In genomic region chr7:134648456-134648855, GRCh38 we compare ENCODE assay signal across 17 cellular contexts. TPM values are rescaled to one million over a fixed set of nuclear protein-coding genes. Genes with fewer than 3 reads are reported as not detected.
A peak's percentile ranks its signal among the peaks of the same experiment; 100 is the strongest.
DNase-seq lines count a peak whose midpoint lies in the region; ATAC-seq and TF ChIP-seq lines count a peak whose summit lies in the region.
"Had no signal": no experiment of that assay in that cellular context is flagged by ENCODE, and none has a peak within 500 bp of the region (broad histone marks: within the 10 kb centered on the region; RNA-seq: fewer than 3 reads in every experiment).

No MANE protein-coding gene starts in this region.

- peaks cover 64% of the 10 kb centered on the region for H3K79me2 ChIP-seq in ACC112 (ENCODE audit: control insufficient read depth, insufficient read depth, low read length, unreplicated experiment)
- peaks cover 51% of the 10 kb centered on the region; the same call in 1 of the 2 replicates for H3K79me2 ChIP-seq in OCI-LY7 (ENCODE audit: insufficient read depth, low read depth, low read length)
- H3K79me2 ChIP-seq in hepatocyte, result peaks cover 53% of the 10 kb centered on the region

- POLR2A ChIA-PET in OCI-LY7 (lab: Charles Lee), result interaction anchor here (0.6 to 6.9 kb wide), 13 partner anchors 9 to 521 kb away, joined by 3 to 81 read pairs (median 5); partner anchors contain the start of gene AGBL3
- POLR2A ChIA-PET in CD4-positive, alpha-beta memory T cell (lab: Charles Lee; ENCODE audit: partially characterized antibody), result interaction anchor here (1.2 to 8.0 kb wide), 4 partner anchors 21 to 63 kb away, joined by 4 to 119 read pairs (median 4); no protein-coding TSS in a partner anchor

- H3K27ac ChIP-seq in ACC112 (ENCODE audit: low read depth, low read length), result no peak overlapping the region
- H3K27ac ChIP-seq in CD4-positive, CD25-positive, alpha-beta regulatory T cell (ENCODE audit: insufficient read depth, low read length, poor library complexity, severe bottlenecking), result no peak overlapping the region
- H3K27ac ChIP-seq in OCI-LY7 (ENCODE audit: low read depth, low read length, poor library complexity, severe bottlenecking), result peak overlapping the region; percentile 76
- H3K27ac ChIP-seq in hepatocyte, result no peak overlapping the region
- H3K27ac ChIP-seq in CD4-positive, alpha-beta memory T cell (ENCODE audit: low read depth, low read length), result no peak overlapping the region
- H3K27ac ChIP-seq: left lung, neutrophil, testis had no signal

- intact Hi-C loops in OCI-LY7 (cut with micrococcal nuclease; ENCODE audit: unreplicated experiment), result loop anchor here (5.0 to 10.0 kb wide), 4 partner anchors 119 to 1706 kb away; partner anchors contain the start of genes AKR1B1 and NUP205
- intact Hi-C loops in CD4-positive, alpha-beta memory T cell (cut with micrococcal nuclease), result loop anchor here (5.0 to 10.0 kb wide), 5 partner anchors 104 to 1329 kb away; partner anchors contain the start of genes MTPN, SLC35B4 and TMEM140

- peak overlapping the region in 1 of 4 donors; percentile 90 for H3K4me3 Mint-ChIP-seq in CD4-positive, CD25-positive, alpha-beta regulatory T cell
- H3K4me3 Mint-ChIP-seq in CD4-positive, alpha-beta memory T cell, result peak overlapping the region in 1 of 8 donors; percentile 77

- CTCF ChIA-PET in OCI-LY7 (lab: Charles Lee; ENCODE audit: unreplicated experiment), result interaction anchor here (1.1 to 1.5 kb wide), 2 partner anchors 10 to 29 kb away, joined by 4 to 7 read pairs; no protein-coding TSS in a partner anchor
- CTCF ChIA-PET in CD4-positive, alpha-beta memory T cell (lab: Charles Lee; ENCODE audit: partially characterized antibody), result interaction anchor here (1.0 to 5.7 kb wide), 10 partner anchors 10 to 216 kb away, joined by 3 to 51 read pairs (median 4); no protein-coding TSS in a partner anchor

- H3K4me3 ChIP-seq in ACC112 (ENCODE audit: low read depth, low read length), result peak overlapping the region; percentile 36
- H3K4me3 ChIP-seq in CD4-positive, CD25-positive, alpha-beta regulatory T cell (ENCODE audit: low read depth, low read length), result no peak overlapping the region
- peak overlapping the region; percentile 90 for H3K4me3 ChIP-seq in OCI-LY7 (ENCODE audit: low read depth, low read length, poor library complexity, severe bottlenecking)
- no peak overlapping the region for H3K4me3 ChIP-seq in hepatocyte
- no peak overlapping the region for H3K4me3 ChIP-seq in CD4-positive, alpha-beta memory T cell (ENCODE audit: low read length in 2 of 2)

- H4K20me1 ChIP-seq in OCI-LY7 (ENCODE audit: insufficient read depth, low read length) (no peaks in the 10 kb centered on the region), hepatocyte (ENCODE audit: insufficient read depth, poor library complexity, severe bottlenecking) (no peaks in the 10 kb centered on the region)

- BruUV-seq in OCI-LY7 (replicated peaks; lab: Mats Ljungman, UMichigan), result no TSS peak

- H3K4me1 ChIP-seq in ACC112 (ENCODE audit: control insufficient read depth, insufficient read depth, low read length, unreplicated experiment) (peaks cover 28% of the 10 kb centered on the region), OCI-LY7 (ENCODE audit: insufficient read depth, low read length, poor library complexity, severe bottlenecking) (peaks cover 39% of the 10 kb centered on the region), hepatocyte (ENCODE audit: insufficient read depth) (peaks cover 10% of the 10 kb centered on the region)
- peaks cover 29% of the 10 kb centered on the region for H3K4me1 ChIP-seq in CD4-positive, CD25-positive, alpha-beta regulatory T cell (ENCODE audit: control insufficient read depth, insufficient read depth, low read length, poor library complexity, severe bottlenecking)
- peaks cover 32% of the 10 kb centered on the region for H3K4me1 ChIP-seq in CD4-positive, alpha-beta memory T cell (ENCODE audit: insufficient read depth, low read length)

- DNase-seq in CD4-positive, CD25-positive, alpha-beta regulatory T cell, result no peak
- DNase-seq in OCI-LY7 (ENCODE audit: low spot score), result peak; percentile 51
- no peak for DNase-seq in hepatocyte (ENCODE audit: low spot score)
- no peak for DNase-seq in NCI-H1417 (lab: John Stamatoyannopoulos, UW)
- no peak for DNase-seq in CD4-positive, alpha-beta memory T cell
- DNase-seq: activated gamma-delta T cell treated with Interleukin-2 at 50 U/mL for 16 hours; effector memory CD8-positive, alpha-beta T cell; left lung; NCI-H1436 treated with DMSO at 0.1 percent for 48 hours; NCI-H2171; NCI-H69; stimulated activated CD8-positive, alpha-beta memory T cell treated with anti-CD3 and anti-CD28 coated beads, Interleukin-4, amount 100 ng/mL, for 48 hours; T1000; testis had no signal

- WGBS in hepatocyte (ENCODE audit: low lambda C conversion rate, missing lambda C conversion rate), result 94% methylated on average over 6 of the region's 6 CpGs

- H3K36me3 ChIP-seq in ACC112 (ENCODE audit: insufficient read depth, low read length), result no peaks in the 10 kb centered on the region
- no peaks in the 10 kb centered on the region for H3K36me3 ChIP-seq in CD4-positive, CD25-positive, alpha-beta regulatory T cell (ENCODE audit: control insufficient read depth, insufficient read depth, low read length)
- 0 out of 2 replicates have a peak, but pooled peaks cover 6% of the 10 kb centered on the region for H3K36me3 ChIP-seq in OCI-LY7 (ENCODE audit: insufficient read depth, low read length)
- H3K36me3 ChIP-seq in hepatocyte (replicated peaks; ENCODE audit: insufficient read depth, low read depth), result no peaks in the 10 kb centered on the region
- H3K36me3 ChIP-seq in CD4-positive, alpha-beta memory T cell (ENCODE audit: insufficient read depth, low read length), result no peaks in the 10 kb centered on the region
- H3K36me3 ChIP-seq: left lung, neutrophil had no signal

- H3K27me3 ChIP-seq in ACC112 (ENCODE audit: insufficient read depth, low read length) (no peaks in the 10 kb centered on the region), hepatocyte (no peaks in the 10 kb centered on the region)
- no peaks in the 10 kb centered on the region for H3K27me3 ChIP-seq in CD4-positive, CD25-positive, alpha-beta regulatory T cell (ENCODE audit: control insufficient read depth, insufficient read depth, low read length)
- H3K27me3 ChIP-seq in CD4-positive, alpha-beta memory T cell (ENCODE audit: insufficient read depth, low read length), result no peaks in the 10 kb centered on the region
- H3K27me3 ChIP-seq: left lung, testis had no signal

- H3K27ac Mint-ChIP-seq in CD4-positive, CD25-positive, alpha-beta regulatory T cell, result peak overlapping the region; percentile 56 to 91 (median 88)
- peak overlapping the region in 3 of 7 donors; percentile 38 to 95 (median 82) for H3K27ac Mint-ChIP-seq in CD4-positive, alpha-beta memory T cell

- H3K36me3 Mint-ChIP-seq in CD4-positive, CD25-positive, alpha-beta regulatory T cell, result peaks cover 9% of the 10 kb centered on the region
- H3K36me3 Mint-ChIP-seq in CD4-positive, alpha-beta memory T cell, result peaks cover 3 to 8% of the 10 kb centered on the region in 2 donors

- H3K4me2 ChIP-seq in OCI-LY7 (ENCODE audit: low read length) (peak overlapping the region; percentile 94), hepatocyte (peak overlapping the region; percentile 14)

- no peaks in the 10 kb centered on the region for H3K27me3 Mint-ChIP-seq in CD4-positive, CD25-positive, alpha-beta regulatory T cell
- H3K27me3 Mint-ChIP-seq in CD4-positive, alpha-beta memory T cell, result no peaks in the 10 kb centered on the region
- H3K27me3 Mint-ChIP-seq: effector memory CD8-positive, alpha-beta T cell had no signal

- peaks cover 3 to 36% (median 26%) of the 10 kb centered on the region in 4 donors for H3K4me1 Mint-ChIP-seq in CD4-positive, CD25-positive, alpha-beta regulatory T cell
- peaks cover 21 to 27% (median 24%) of the 10 kb centered on the region in 4 donors for H3K4me1 Mint-ChIP-seq in CD4-positive, alpha-beta memory T cell

- H3K9me2 ChIP-seq in OCI-LY7 (ENCODE audit: insufficient read depth, low read length), result no peaks in the 10 kb centered on the region
- no peaks in the 10 kb centered on the region for H3K9me2 ChIP-seq in hepatocyte (replicated peaks; ENCODE audit: insufficient read depth)

- ATAC-seq in CD4-positive, CD25-positive, alpha-beta regulatory T cell (ENCODE audit: low read depth in 2 of 2), result no peak
- ATAC-seq in HG02981 (IDR thresholded peaks at IDR 0.05; ENCODE audit: unreplicated experiment), result no peak
- ATAC-seq: effector memory CD8-positive, alpha-beta T cell; left lung had no signal

- H2AFZ ChIP-seq in ACC112 (ENCODE audit: low read length, unreplicated experiment) (no peak overlapping the region), OCI-LY7 (ENCODE audit: low read length) (no peak overlapping the region), hepatocyte (no peak overlapping the region)

- no peaks in the 10 kb centered on the region for H3K9me3 ChIP-seq in CD4-positive, CD25-positive, alpha-beta regulatory T cell (ENCODE audit: control insufficient read depth in 2 of 2, low read length in 2 of 2)
- H3K9me3 ChIP-seq in OCI-LY7 (ENCODE audit: low read length) (no peaks in the 10 kb centered on the region), hepatocyte (ENCODE audit: low read depth) (no peaks in the 10 kb centered on the region)
- H3K9me3 ChIP-seq in CD4-positive, alpha-beta memory T cell (ENCODE audit: control insufficient read depth in 1 of 2, low read length in 2 of 2), result no peaks in the 10 kb centered on the region
- H3K9me3 ChIP-seq: left lung, neutrophil, testis had no signal

- TF ChIP-seq CTCF in OCI-LY7 (conservative IDR thresholded peaks at IDR 0.05; ENCODE audit: low read length) (no peak), hepatocyte (IDR thresholded peaks at IDR 0.05; ENCODE audit: poor library complexity) (no peak)

- peaks cover 0 to 2% (median 0%) of the 10 kb centered on the region in 7 donors for H3K9me3 Mint-ChIP-seq in CD4-positive, CD25-positive, alpha-beta regulatory T cell
- no peaks in the 10 kb centered on the region for H3K9me3 Mint-ChIP-seq in CD4-positive, alpha-beta memory T cell
- H3K9me3 Mint-ChIP-seq: effector memory CD8-positive, alpha-beta T cell had no signal

RNA-seq across cellular contexts. Expression of gene BPGM, which starts 1.8 kb away (rescaled TPM):
- total RNA-seq in CD4-positive, CD25-positive, alpha-beta regulatory T cell, result 14.8 TPM
- polyA plus RNA-seq in CD4-positive, CD25-positive, alpha-beta regulatory T cell, result 10 to 100 TPM; 21.4 to 30.2 (median 27.0) TPM
- total RNA-seq in OCI-LY7 (2014; rRNA removed; shearing (Covaris generic)), result 18.7 and 23.5 TPM in 2 replicates
- total RNA-seq in OCI-LY7 (2022) (16.6 and 20.6 TPM in 2 replicates), hepatocyte (23.2 and 25.0 TPM in 2 replicates)
- polyA plus RNA-seq in hepatocyte, result 25.7 and 37.6 TPM in 2 replicates
- total RNA-seq in CD4-positive, alpha-beta memory T cell, result 10 to 100 TPM; 13.7 to 14.7 TPM
- polyA plus RNA-seq in CD4-positive, alpha-beta memory T cell, result 10 to 100 TPM; 22.1 to 27.8 TPM

Comparison
In these comparisons a context has a peak if more than half of its experiments do, and no peak if none do; other contexts are left out.
1. H3K4me3 ChIP-seq: peak in ACC112 (single experiment) and OCI-LY7 (single experiment); none in CD4-positive, CD25-positive, alpha-beta regulatory T cell (single experiment), hepatocyte (single experiment) and CD4-positive, alpha-beta memory T cell (0 of 2).